ENCODE assay signal across 19 cellular contexts in genomic region chr3:146929696-146930095, GRCh38.
"Had no signal": no experiment of that assay in that cellular context is flagged by ENCODE, and none has a peak within 500 bp of the region (broad histone marks: within the 10 kb centered on the region; RNA-seq: fewer than 3 reads in every experiment).

No MANE protein-coding gene starts in this region.

- DNase-seq: activated CD4-positive, alpha-beta memory T cell treated with anti-CD3 and anti-CD28 coated beads, Interleukin-2, amount 10 ng/mL, durations not matched to agents 7 days and 5 days; activated CD4-positive, alpha-beta T cell treated with anti-CD3 and anti-CD28 coated beads for 48 hours; activated CD4-positive, CD25-positive, alpha-beta regulatory T cell; activated CD8-positive, alpha-beta memory T cell treated with anti-CD3 and anti-CD28 coated beads, Interleukin-2, amount 10 ng/mL, durations not matched to agents 7 days and 5 days; activated naive CD4-positive, alpha-beta T cell; activated naive CD8-positive, alpha-beta T cell treated with anti-CD3 and anti-CD28 coated beads for 36 hours; amygdala; caudate nucleus; colonic mucosa; foreskin melanocyte; glutamatergic neuron; hippocampal formation; kidney; left ventricle myocardium superior; retina; stimulated activated naive CD4-positive, alpha-beta T cell treated with Interleukin-2 at 50 U/mL for 16 hours; T1000; tibial artery had no signal

- H3K4me3 ChIP-seq: colonic mucosa, tibial artery had no signal

- ATAC-seq: activated CD8-positive, alpha-beta memory T cell treated with anti-CD3 and anti-CD28 coated beads, Interleukin-2, amount 10 ng/mL, durations not matched to agents 7 days and 5 days; activated T-helper 17 cell treated with anti-CD3 and anti-CD28 coated beads, Interleukin-2, amount 50 U/mL, for 72 hours; left ventricle myocardium superior had no signal
